Comparison of ENCODE assay signal across 1 cellular context in the genomic region with DNA sequence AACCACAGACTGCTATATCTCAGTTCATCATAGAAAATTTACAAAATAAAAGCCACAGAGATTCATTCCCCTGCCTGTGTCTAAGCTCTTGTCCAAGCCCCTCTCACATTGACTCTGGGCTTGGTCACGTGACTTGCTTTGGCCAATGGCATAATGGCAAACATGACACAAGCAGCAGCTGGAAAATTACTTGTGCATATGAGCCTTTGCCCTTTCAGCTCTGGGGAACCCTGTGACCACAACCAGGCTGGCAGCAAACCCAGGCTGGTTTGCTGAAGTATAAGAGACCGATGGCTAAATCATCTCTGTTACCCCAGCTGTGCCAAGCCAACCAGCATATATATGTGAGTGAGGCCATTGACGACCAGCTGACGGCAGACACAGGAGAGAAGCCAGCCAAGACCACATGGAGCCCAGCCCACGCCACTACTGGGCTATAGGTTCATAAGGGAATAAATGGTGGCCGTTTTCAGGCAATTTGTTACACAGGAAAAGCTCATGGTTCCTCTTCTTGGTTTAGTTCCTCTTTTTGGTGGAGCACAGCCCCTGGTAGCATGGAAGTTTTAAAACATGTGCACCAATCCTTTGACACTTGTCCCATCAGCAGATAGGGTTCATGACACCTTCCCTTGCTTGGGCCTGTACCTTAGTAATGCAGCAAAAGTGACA.
TF ChIP-seq lines count a peak whose summit lies in the region.

No MANE protein-coding gene starts in this region.

TF ChIP-seq in SK-N-SH treated with all-trans-retinoic acid at 6 μM for 48 hours, 23 proteins besides CTCF, POLR2A, EP300 and RAD21 (continued from another document):
- TF ChIP-seq, protein P1, sequence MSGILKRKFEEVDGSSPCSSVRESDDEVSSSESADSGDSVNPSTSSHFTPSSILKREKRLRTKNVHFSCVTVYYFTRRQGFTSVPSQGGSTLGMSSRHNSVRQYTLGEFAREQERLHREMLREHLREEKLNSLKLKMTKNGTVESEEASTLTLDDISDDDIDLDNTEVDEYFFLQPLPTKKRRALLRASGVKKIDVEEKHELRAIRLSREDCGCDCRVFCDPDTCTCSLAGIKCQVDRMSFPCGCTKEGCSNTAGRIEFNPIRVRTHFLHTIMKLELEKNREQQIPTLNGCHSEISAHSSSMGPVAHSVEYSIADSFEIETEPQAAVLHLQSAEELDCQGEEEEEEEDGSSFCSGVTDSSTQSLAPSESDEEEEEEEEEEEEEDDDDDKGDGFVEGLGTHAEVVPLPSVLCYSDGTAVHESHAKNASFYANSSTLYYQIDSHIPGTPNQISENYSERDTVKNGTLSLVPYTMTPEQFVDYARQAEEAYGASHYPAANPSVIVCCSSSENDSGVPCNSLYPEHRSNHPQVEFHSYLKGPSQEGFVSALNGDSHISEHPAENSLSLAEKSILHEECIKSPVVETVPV (CRISPR knock-in tag; IDR thresholded peaks at IDR 0.05): no peak
- TF ChIP-seq ZNF565 (CRISPR knock-in tag; conservative IDR thresholded peaks at IDR 0.05; ENCODE audit: low read depth): no peak
- TF ChIP-seq PPARA (CRISPR knock-in tag; IDR thresholded peaks at IDR 0.05; ENCODE audit: borderline replicate concordance): no peak
- TF ChIP-seq ZC3H10 (CRISPR knock-in tag; IDR thresholded peaks at IDR 0.05): no peak
- TF ChIP-seq ESRRG (CRISPR knock-in tag; IDR thresholded peaks at IDR 0.05): no peak
- no peak for TF ChIP-seq ARNTL (CRISPR knock-in tag; IDR thresholded peaks at IDR 0.05; ENCODE audit: borderline replicate concordance, low read depth)
- TF ChIP-seq ISL1 (CRISPR knock-in tag; IDR thresholded peaks at IDR 0.05): no peak
- no peak for TF ChIP-seq TOX (CRISPR knock-in tag; IDR thresholded peaks at IDR 0.05; ENCODE audit: borderline replicate concordance)
- TF ChIP-seq, protein P2, sequence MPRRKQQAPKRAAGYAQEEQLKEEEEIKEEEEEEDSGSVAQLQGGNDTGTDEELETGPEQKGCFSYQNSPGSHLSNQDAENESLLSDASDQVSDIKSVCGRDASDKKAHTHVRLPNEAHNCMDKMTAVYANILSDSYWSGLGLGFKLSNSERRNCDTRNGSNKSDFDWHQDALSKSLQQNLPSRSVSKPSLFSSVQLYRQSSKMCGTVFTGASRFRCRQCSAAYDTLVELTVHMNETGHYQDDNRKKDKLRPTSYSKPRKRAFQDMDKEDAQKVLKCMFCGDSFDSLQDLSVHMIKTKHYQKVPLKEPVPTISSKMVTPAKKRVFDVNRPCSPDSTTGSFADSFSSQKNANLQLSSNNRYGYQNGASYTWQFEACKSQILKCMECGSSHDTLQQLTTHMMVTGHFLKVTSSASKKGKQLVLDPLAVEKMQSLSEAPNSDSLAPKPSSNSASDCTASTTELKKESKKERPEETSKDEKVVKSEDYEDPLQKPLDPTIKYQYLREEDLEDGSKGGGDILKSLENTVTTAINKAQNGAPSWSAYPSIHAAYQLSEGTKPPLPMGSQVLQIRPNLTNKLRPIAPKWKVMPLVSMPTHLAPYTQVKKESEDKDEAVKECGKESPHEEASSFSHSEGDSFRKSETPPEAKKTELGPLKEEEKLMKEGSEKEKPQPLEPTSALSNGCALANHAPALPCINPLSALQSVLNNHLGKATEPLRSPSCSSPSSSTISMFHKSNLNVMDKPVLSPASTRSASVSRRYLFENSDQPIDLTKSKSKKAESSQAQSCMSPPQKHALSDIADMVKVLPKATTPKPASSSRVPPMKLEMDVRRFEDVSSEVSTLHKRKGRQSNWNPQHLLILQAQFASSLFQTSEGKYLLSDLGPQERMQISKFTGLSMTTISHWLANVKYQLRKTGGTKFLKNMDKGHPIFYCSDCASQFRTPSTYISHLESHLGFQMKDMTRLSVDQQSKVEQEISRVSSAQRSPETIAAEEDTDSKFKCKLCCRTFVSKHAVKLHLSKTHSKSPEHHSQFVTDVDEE (CRISPR knock-in tag; IDR thresholded peaks at IDR 0.05): no peak
- TF ChIP-seq RARB (CRISPR knock-in tag; IDR thresholded peaks at IDR 0.05): no peak
- TF ChIP-seq, protein P3, sequence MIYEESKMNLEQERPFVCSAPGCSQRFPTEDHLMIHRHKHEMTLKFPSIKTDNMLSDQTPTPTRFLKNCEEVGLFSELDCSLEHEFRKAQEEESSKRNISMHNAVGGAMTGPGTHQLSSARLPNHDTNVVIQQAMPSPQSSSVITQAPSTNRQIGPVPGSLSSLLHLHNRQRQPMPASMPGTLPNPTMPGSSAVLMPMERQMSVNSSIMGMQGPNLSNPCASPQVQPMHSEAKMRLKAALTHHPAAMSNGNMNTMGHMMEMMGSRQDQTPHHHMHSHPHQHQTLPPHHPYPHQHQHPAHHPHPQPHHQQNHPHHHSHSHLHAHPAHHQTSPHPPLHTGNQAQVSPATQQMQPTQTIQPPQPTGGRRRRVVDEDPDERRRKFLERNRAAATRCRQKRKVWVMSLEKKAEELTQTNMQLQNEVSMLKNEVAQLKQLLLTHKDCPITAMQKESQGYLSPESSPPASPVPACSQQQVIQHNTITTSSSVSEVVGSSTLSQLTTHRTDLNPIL (CRISPR knock-in tag; IDR thresholded peaks at IDR 0.05; ENCODE audit: low read depth): no peak
- TF ChIP-seq ZNF8 (CRISPR knock-in tag; IDR thresholded peaks at IDR 0.05): no peak
